In the genomic region with DNA sequence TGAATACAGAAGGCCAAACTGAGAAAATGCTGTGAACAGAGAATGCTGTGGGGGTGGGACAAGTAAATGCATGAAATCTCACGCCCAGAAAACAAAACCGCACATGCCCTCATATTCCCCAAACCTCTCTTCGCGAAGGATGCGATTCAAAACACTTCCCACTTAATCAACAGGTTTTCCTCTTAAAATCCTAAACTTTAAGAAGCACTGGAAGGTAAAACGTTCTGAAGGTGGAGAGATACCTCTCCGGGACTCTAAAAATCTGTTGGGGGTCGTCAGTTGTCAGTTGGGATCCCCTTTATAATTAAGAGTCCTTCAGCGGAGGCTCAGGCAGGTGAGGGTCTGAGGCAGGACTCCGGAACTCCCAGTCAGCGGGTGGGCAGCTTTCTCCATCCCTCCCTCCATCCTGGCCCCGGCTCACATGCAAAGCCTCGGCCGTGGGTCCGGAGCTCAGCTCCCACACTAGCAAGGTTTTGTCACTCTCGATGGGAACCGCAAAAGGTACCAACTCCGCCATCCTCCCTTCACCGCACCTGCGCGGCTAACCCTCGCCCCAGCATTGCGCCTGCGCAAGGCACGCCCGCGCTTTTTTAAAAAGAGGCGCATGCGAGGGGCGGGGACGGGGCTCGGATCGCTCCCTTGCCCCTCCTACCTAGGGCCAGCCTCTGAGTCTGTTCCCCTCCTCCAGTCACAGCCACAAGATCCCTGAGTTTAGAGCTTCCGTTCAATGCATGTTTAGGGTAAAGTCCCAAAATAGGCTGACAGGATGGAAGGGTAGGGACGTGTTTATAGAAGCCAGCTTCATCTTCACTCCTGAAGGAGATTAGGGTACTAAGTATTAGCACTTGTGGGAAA, we compare ENCODE assay signal across 8 cellular contexts. TPM values are rescaled to one million over a fixed set of nuclear protein-coding genes. Genes with fewer than 3 reads are reported as not detected.
DNase-seq lines count a peak whose midpoint lies in the region; ATAC-seq and TF ChIP-seq lines count a peak whose summit lies in the region.

A gene with protein sequence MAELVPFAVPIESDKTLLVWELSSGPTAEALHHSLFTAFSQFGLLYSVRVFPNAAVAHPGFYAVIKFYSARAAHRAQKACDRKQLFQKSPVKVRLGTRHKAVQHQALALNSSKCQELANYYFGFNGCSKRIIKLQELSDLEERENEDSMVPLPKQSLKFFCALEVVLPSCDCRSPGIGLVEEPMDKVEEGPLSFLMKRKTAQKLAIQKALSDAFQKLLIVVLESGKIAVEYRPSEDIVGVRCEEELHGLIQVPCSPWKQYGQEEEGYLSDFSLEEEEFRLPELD (minus strand): TSS at position 563 of the 855 bp plus-strand sequence. CDS start 46 bp downstream, at position 517.

- H3K4me1 ChIP-seq in BLaER1 (peaks cover 18% of the 10 kb centered on the region), RWPE2 (ENCODE audit: insufficient read depth, poor library complexity, severe bottlenecking) (no peaks in the 10 kb centered on the region), foreskin keratinocyte (no peaks in the 10 kb centered on the region), testis (peaks cover 23% of the 10 kb centered on the region)

- H3K36me3 ChIP-seq in BLaER1 (no peaks in the 10 kb centered on the region), MG63 (no peaks in the 10 kb centered on the region), RWPE2 (ENCODE audit: low read depth) (no peaks in the 10 kb centered on the region), testis (ENCODE audit: low read depth, missing control alignments) (no peaks in the 10 kb centered on the region)

- TF ChIP-seq CTCF in RWPE2 (IDR thresholded peaks at IDR 0.05; ENCODE audit: poor library complexity, severe bottlenecking) (no peak), foreskin keratinocyte (conservative IDR thresholded peaks at IDR 0.05) (no peak), omental fat pad (IDR thresholded peaks at IDR 0.05) (no peak), testis (IDR thresholded peaks at IDR 0.05) (no peak)

- peak within 1 kb of the TSS; percentile 68 for H3K4me3 ChIP-seq in BLaER1
- peak within 1 kb of the TSS; percentile 52 for H3K4me3 ChIP-seq in MG63
- peak within 1 kb of the TSS; percentile 45 for H3K4me3 ChIP-seq in RWPE2 (ENCODE audit: severe bottlenecking)
- peak within 1 kb of the TSS; percentile 43 to 64 for H3K4me3 ChIP-seq in testis

- DNase-seq in MG63 (peak; percentile 83), RWPE2 (ENCODE audit: low spot score) (peak; percentile 84), foreskin keratinocyte (peak; percentile 22 to 53), omental fat pad (ENCODE audit: low spot score) (peak; percentile 25), testis (peak; percentile 74)
- DNase-seq in activated T-helper 9 cell treated with anti-CD3 and anti-CD28 coated beads, Interleukin-2, amount 50 U/mL, for 16 hours (ENCODE audit: low read depth): peak; percentile 74

- H3K27me3 ChIP-seq in BLaER1 (no peaks in the 10 kb centered on the region), MG63 (peaks cover 3% of the 10 kb centered on the region), RWPE2 (ENCODE audit: insufficient read depth, poor library complexity, severe bottlenecking) (no peaks in the 10 kb centered on the region), foreskin keratinocyte (no peaks in the 10 kb centered on the region), testis (no peaks in the 10 kb centered on the region)

- H3K9me3 ChIP-seq in BLaER1 (no peaks in the 10 kb centered on the region), MG63 (no peaks in the 10 kb centered on the region), RWPE2 (ENCODE audit: severe bottlenecking) (no peaks in the 10 kb centered on the region), testis (no peaks in the 10 kb centered on the region)

- intact Hi-C loops in testis (cut with DNase I; ENCODE audit: low total_unique reads): no loop called here

- H3K27ac ChIP-seq in BLaER1 (peak within 1 kb of the TSS; percentile 31; the same call in 1 of the 2 replicates), RWPE2 (ENCODE audit: poor library complexity, severe bottlenecking) (no peak within 1 kb of the TSS), foreskin keratinocyte (no peak within 1 kb of the TSS), testis (peak within 1 kb of the TSS in 1 of 2 donors; percentile 50)

- ATAC-seq in GM19463 (IDR thresholded peaks at IDR 0.05; ENCODE audit: unreplicated experiment): peak; percentile 60
- peak; percentile 97 for ATAC-seq in RWPE2 (ENCODE audit: low read depth)
- peak; percentile 96 for ATAC-seq in foreskin keratinocyte
- no peak for ATAC-seq in omental fat pad (ENCODE audit: low FRiP score)

- H4K20me1 ChIP-seq in BLaER1: no peaks in the 10 kb centered on the region

- peak within 1 kb of the TSS; percentile 93 for H3K4me2 ChIP-seq in BLaER1

- 2 to 3% methylated on average over 15 to 35 of the region's 35 CpGs for WGBS in testis, 2 donors

- peak within 1 kb of the TSS; percentile 64 for H3K9ac ChIP-seq in BLaER1

- no peak for TF ChIP-seq POLR2A in testis (IDR thresholded peaks at IDR 0.05)

RNA-seq across cellular contexts. Expression of the gene that starts here (rescaled TPM):
- total RNA-seq in MG63 (2014; rRNA removed; shearing (Covaris generic); ENCODE audit: low replicate concordance): 0.89 and 2.5 TPM in 2 replicates
- total RNA-seq in foreskin keratinocyte (0.85 and 1.8 TPM in 2 replicates), omental fat pad (not detected), testis (10 to 100 TPM in 1 of 2 donors, 1 to 10 TPM in 1; 9.6 to 18.6 TPM)
- polyA plus RNA-seq in foreskin keratinocyte (2.0 and 2.1 TPM in 2 replicates), testis (ENCODE audit: insufficient read depth, low read depth, low replicate concordance) (19.3 TPM)

Comparison
In these comparisons a context has a peak if more than half of its experiments do, and no peak if none do; other contexts are left out.
1. Peak in DNase-seq in omental fat pad; RNA of the gene not detected or under 1 TPM.
2. DNase-seq: peak in every context shown above with its lines; median percentile 84 in RWPE2; 83 in MG63; 74 in activated T-helper 9 cell treated with anti-CD3 and anti-CD28 coated beads, Interleukin-2, amount 50 U/mL, for 16 hours; 74 in testis; 38 in foreskin keratinocyte; 25 in omental fat pad.